Comparison of ENCODE assay signal across 15 cellular contexts in the genomic region with DNA sequence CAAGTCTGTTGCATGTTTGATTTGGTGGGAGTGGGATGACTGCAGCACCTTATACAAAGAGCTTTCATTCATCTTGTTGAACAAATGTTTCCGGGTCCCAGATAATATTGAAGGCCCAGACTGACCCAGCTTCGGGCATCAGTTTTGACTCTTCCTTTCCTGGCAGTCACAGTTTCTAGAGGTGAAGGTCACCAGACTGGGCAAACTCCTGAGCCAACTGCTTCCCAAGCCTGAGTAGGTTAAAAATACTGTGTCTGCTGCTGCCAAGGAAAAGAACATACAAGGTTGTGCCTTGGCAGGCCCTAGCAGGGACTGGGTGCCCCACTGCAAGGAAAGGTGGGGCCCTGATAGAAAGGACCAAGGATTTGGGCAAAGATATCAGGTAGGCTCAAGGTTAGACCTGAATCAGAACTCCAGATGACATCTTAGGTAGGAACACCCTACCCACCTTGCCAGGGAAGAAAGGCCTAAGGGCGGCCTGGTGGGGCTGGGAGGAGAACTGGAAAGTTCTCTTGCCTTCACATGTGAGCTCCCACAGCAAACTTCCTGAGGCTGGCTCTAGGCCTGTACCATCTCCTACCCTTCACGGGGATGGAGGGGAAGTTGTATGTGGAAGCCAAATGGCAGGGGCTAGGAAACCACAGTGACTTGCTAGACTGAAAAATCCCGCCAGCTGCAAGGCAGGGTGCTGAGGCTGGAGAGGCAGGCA. TPM values are rescaled to one million over a fixed set of nuclear protein-coding genes. Genes with fewer than 3 reads are reported as not detected.
A peak's percentile ranks its signal among the peaks of the same experiment; 100 is the strongest.
DNase-seq lines count a peak whose midpoint lies in the region; ATAC-seq, FAIRE-seq and TF ChIP-seq lines count a peak whose summit lies in the region.
"Had no signal": no experiment of that assay in that cellular context is flagged by ENCODE, and none has a peak within 500 bp of the region (broad histone marks: within the 10 kb centered on the region; RNA-seq: fewer than 3 reads in every experiment).

No MANE protein-coding gene starts in this region.

- H3K4me1 ChIP-seq in DND-41 (ENCODE audit: insufficient read depth, low read length) (peaks cover 31% of the 10 kb centered on the region), heart left ventricle (peaks cover 4 to 57% (median 31%) of the 10 kb centered on the region in 12 donors), parathyroid adenoma (no peaks in the 10 kb centered on the region)

- intact Hi-C loops in heart left ventricle (cut with DNase I) = loop anchor here in 2 of 10 donors (10.0 kb wide), 1 partner anchor 332 kb away; a partner anchor contains a TSS

- DNase-seq in DND-41 (no peak), OCI-M1 (lab: John Stamatoyannopoulos, UW) (peak; percentile 80), heart left ventricle (peak in 1 of 5 donors; percentile 55), SW 1271 (lab: John Stamatoyannopoulos, UW) (no peak), GM12892 (ENCODE audit: insufficient read length) (no peak)
- DNase-seq: activated B cell treated with CpG ODN at 0.5 μM for 24 hours; central memory CD4-positive, alpha-beta T cell; Karpas-422; nephron progenitor cell; RPMI8226 had no signal

- TF ChIP-seq POLR2A in heart left ventricle (IDR thresholded peaks at IDR 0.05) (no peak), GM12892 (IDR thresholded peaks at IDR 0.05; ENCODE audit: low read depth, low read length) (no peak)

- FAIRE-seq in GM12892 (lab: Jason Lieb, UNC) = no peak

- no peak overlapping the region for H3K4me2 ChIP-seq in DND-41 (ENCODE audit: insufficient read depth, low read length)
- H3K4me2 ChIP-seq in parathyroid adenoma (ENCODE audit: low read length) = no peak overlapping the region

- no peak for TF ChIP-seq CTCF in DND-41 (IDR thresholded peaks at IDR 0.05; ENCODE audit: borderline replicate concordance, extremely low read depth, low read length, poor library complexity, severe bottlenecking)
- TF ChIP-seq CTCF in heart left ventricle (IDR thresholded peaks at IDR 0.05) = no peak
- TF ChIP-seq CTCF in parathyroid adenoma (IDR thresholded peaks at IDR 0.05) = no peak

- H3K9me3 ChIP-seq in DND-41 (ENCODE audit: insufficient read depth, low read length, severe bottlenecking) (no peaks in the 10 kb centered on the region), heart left ventricle (no peaks in the 10 kb centered on the region), parathyroid adenoma (ENCODE audit: control insufficient read depth, low read length) (no peaks in the 10 kb centered on the region)

- H4K20me1 ChIP-seq in DND-41 (ENCODE audit: insufficient read depth, low read length) = 0 out of 2 replicates have a peak, but pooled peaks cover under 1% of the 10 kb centered on the region

- ATAC-seq in DND-41 (ENCODE audit: insufficient read depth, low read depth) = no peak
- peak in 3 of 4 donors; percentile 14 to 47 (median 35) for ATAC-seq in heart left ventricle
- no peak for ATAC-seq in HG02642 (IDR thresholded peaks at IDR 0.05; ENCODE audit: poor library complexity, unreplicated experiment)
- ATAC-seq in GM19463 (IDR thresholded peaks at IDR 0.05; ENCODE audit: unreplicated experiment) = no peak

- H3K27ac ChIP-seq in DND-41 (ENCODE audit: low read length) (0 out of 2 replicates have a peak overlapping the region, but pooled peaks have one; percentile 7), heart left ventricle (peak overlapping the region; percentile 67 to 96 (median 82)), parathyroid adenoma (peak overlapping the region; percentile 42)

- no peaks in the 10 kb centered on the region for H3K27me3 ChIP-seq in DND-41 (ENCODE audit: insufficient read depth, low read length, poor library complexity)
- no peaks in the 10 kb centered on the region for H3K27me3 ChIP-seq in heart left ventricle
- H3K27me3 ChIP-seq in parathyroid adenoma (ENCODE audit: control insufficient read depth, insufficient read depth, low read length) = no peaks in the 10 kb centered on the region

- H3K79me2 ChIP-seq in DND-41 (ENCODE audit: insufficient read depth, low read length) (peaks cover 28% of the 10 kb centered on the region), parathyroid adenoma (peaks cover 3% of the 10 kb centered on the region)

- H2AFZ ChIP-seq in DND-41 (ENCODE audit: low read depth, low read length) (no peak overlapping the region), parathyroid adenoma (no peak overlapping the region)

- no peak overlapping the region for H3K9ac ChIP-seq in DND-41 (ENCODE audit: low read depth, low read length)
- H3K9ac ChIP-seq in parathyroid adenoma = no peak overlapping the region

- H3K36me3 ChIP-seq in DND-41 (ENCODE audit: insufficient read depth, low read length) = peaks cover 42% of the 10 kb centered on the region
- peaks cover 0 to 40% (median 32%) of the 10 kb centered on the region in 9 donors for H3K36me3 ChIP-seq in heart left ventricle
- no peaks in the 10 kb centered on the region for H3K36me3 ChIP-seq in parathyroid adenoma (ENCODE audit: control insufficient read depth, insufficient read depth, low read length)

- no peak overlapping the region for H3K4me3 ChIP-seq in DND-41 (ENCODE audit: low read depth in 1 of 2, low read length in 2 of 2)
- H3K4me3 ChIP-seq in heart left ventricle = no peak overlapping the region
- H3K4me3 ChIP-seq in parathyroid adenoma (ENCODE audit: low read depth, low read length) = no peak overlapping the region

- WGBS in heart left ventricle, 4 donors = 56 to 67% (median 65%) methylated on average over 4 to 5 of the region's 5 CpGs

RNA-seq across cellular contexts. Expression of a gene that starts 4.6 kb away (rescaled TPM):
- 10 to 100 TPM; 52.8 to 79.8 (median 64.7) TPM for total RNA-seq in heart left ventricle
- polyA plus RNA-seq in heart left ventricle = 10 to 100 TPM; 56.7 to 83.2 TPM
- 31.5 TPM for polyA plus RNA-seq in GM12892 (2012; ENCODE audit: missing spikeins)

RNA-seq across cellular contexts. Expression of a gene that starts 4.7 kb away (rescaled TPM):
- total RNA-seq in heart left ventricle = 100 to 1,000 TPM in 2 of 9 donors, 10 to 100 TPM in 7; 61.9 to 134 (median 70.0) TPM
- 10 to 100 TPM; 42.6 to 57.4 TPM for polyA plus RNA-seq in heart left ventricle
- 21.5 TPM for polyA plus RNA-seq in GM12892 (2012; ENCODE audit: missing spikeins)

RNA-seq across cellular contexts. Expression of a gene that starts 18.3 kb away (rescaled TPM):
- 10 to 100 TPM; 25.9 to 63.1 (median 42.0) TPM for total RNA-seq in heart left ventricle
- polyA plus RNA-seq in heart left ventricle = 100 to 1,000 TPM in 1 of 2 donors, 10 to 100 TPM in 1; 40.2 to 134 TPM
- 78.4 TPM for polyA plus RNA-seq in GM12892 (2012; ENCODE audit: missing spikeins)

RNA-seq across cellular contexts. Expression of a gene that starts 22.7 kb away (rescaled TPM):
- total RNA-seq in heart left ventricle = under 1 TPM in 4 of 9 donors, not detected in 5; 0.17 to 0.44 (median 0.39) TPM
- polyA plus RNA-seq in heart left ventricle = under 1 TPM; 0.17 to 0.23 TPM
- 0.21 TPM for polyA plus RNA-seq in GM12892 (2012; ENCODE audit: missing spikeins)
- total RNA-seq: activated B cell treated with CpG ODN at 0.5 μM for 24 hours, fibroblast of lung, G401 had no signal
- polyA plus RNA-seq: fibroblast of lung had no signal

RNA-seq across cellular contexts. Expression of a gene that starts 24.1 kb away (rescaled TPM):
- 1 to 10 TPM in 1 of 9 donors, under 1 TPM in 8; 0.16 to 1.4 (median 0.44) TPM for total RNA-seq in heart left ventricle
- under 1 TPM; 0.80 to 0.84 TPM for polyA plus RNA-seq in heart left ventricle
- polyA plus RNA-seq in GM12892 (2012; ENCODE audit: missing spikeins) = 2.1 TPM

Comparison
In these comparisons a context has a peak if more than half of its experiments do, and no peak if none do; other contexts are left out.
1. ATAC-seq: peak in heart left ventricle (3 of 4); none in DND-41 (single experiment), HG02642 (single experiment) and GM19463 (single experiment).
2. H3K27ac ChIP-seq: peak in every context shown above with its lines; median percentile 82 in heart left ventricle; 42 in parathyroid adenoma; 7 in DND-41.